Comparison of ENCODE assay signal across 24 cellular contexts in genomic region chr3:102356506-102356905, GRCh38.
"Had no signal": no experiment of that assay in that cellular context is flagged by ENCODE, and none has a peak within 500 bp of the region (broad histone marks: within the 10 kb centered on the region; RNA-seq: fewer than 3 reads in every experiment).

No MANE protein-coding gene starts in this region.

- H3K4me3 Mint-ChIP-seq: IgD-negative memory B cell had no signal

- DNase-seq: MV-4-11, NCI-H1048, NCI-H1105, NCI-H1417, NCI-H146, NCI-H1694 treated with DMSO at 0.1 percent for 48 hours, NCI-H1930, NCI-H2081 treated with DMSO at 0.1 percent for 48 hours, NCI-H2171, NCI-H226, NCI-H446, NCI-H510A, NCI-H524 treated with DMSO at 0.1 percent for 48 hours, NCI-H69, NCI-H774, PC-3, SHP77, SK-N-SH, SW 1271, T-helper 1 cell had no signal

- H3K4me3 ChIP-seq: K562 had no signal

- ATAC-seq: K562, Panc1, PC-3 had no signal

- H3K4me2 ChIP-seq: SK-N-SH had no signal

- H3K36me3 Mint-ChIP-seq: IgD-negative memory B cell had no signal

- H3K27ac Mint-ChIP-seq: IgD-negative memory B cell had no signal

- H3K9ac ChIP-seq: SK-N-SH had no signal

- H3K9me2 ChIP-seq: SK-N-SH had no signal

- H3K27ac ChIP-seq: RWPE1 had no signal

- H3K9me3 ChIP-seq: SK-N-SH had no signal
